Comparison of ENCODE assay signal across 9 cellular contexts in the genomic region with DNA sequence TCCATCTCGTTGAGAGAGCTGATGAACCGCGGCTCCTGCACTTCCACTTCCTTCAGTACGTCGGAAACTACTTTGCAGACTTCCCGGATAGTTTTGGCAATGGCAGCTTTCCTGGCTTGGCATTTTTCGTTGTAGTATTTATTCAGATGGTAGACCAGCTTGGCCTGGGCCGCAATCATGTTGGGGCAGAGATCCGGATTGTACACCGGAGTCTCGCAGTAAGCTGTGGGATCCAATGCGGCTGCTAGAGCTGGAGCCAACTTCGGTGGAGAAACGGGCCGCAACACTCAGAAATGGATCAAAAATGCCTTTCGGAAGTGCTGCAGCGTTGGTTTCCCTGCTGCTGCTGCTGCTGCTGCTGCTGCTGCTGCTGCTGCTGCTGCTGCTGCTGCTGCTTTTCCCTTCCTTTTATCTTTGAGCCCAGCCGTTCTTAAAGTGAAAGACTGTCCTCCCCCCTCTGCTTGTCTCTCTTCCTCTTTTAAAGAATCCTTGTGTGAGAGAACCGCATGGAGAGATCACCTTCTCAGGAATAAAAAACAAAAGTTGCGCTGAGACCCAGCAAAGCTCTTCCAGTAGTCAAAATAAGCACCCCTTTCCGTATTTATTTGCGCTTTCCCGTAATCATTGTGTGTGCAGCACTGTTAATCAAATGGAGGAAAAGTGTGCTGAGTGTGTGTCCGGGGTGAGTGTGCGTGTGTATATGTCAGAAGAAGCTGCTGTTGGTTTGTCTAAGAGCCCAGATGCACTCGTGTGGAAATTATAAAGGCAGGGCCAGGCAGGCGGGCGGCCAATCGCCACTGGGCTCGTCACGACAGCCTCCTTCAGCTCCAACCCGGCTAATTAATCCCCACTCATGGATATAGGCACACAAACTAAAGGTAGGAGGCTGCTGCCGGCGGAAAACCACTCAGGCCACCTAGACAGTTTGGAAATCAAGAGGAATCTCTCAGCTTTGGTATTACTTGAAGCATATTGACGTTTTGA. TPM values are rescaled to one million over a fixed set of nuclear protein-coding genes. Genes with fewer than 3 reads are reported as not detected.
DNase-seq lines count a peak whose midpoint lies in the region; ATAC-seq lines count a peak whose summit lies in the region.
"Had no signal": no experiment of that assay in that cellular context is flagged by ENCODE, and none has a peak within 500 bp of the region (broad histone marks: within the 10 kb centered on the region; RNA-seq: fewer than 3 reads in every experiment).

Gene MAB21L1, minus strand, starts transcription at position 730 of the 984 bp plus-strand sequence. Its CDS starts 551 bp downstream, at position 179.

- WGBS in iPS DF 6.9 (ENCODE audit: insufficient coverage, insufficient read length), result no CpG with 5 or more reads among the region's 35 CpGs

- H3K4me1 ChIP-seq in iPS DF 6.9 (ENCODE audit: control insufficient read depth, insufficient read depth, low read length), result no peaks in the 10 kb centered on the region

- H3K36me3 ChIP-seq in iPS DF 6.9 (ENCODE audit: control insufficient read depth, insufficient read depth, low read length), result no peaks in the 10 kb centered on the region

- H3K9me3 ChIP-seq in iPS DF 6.9 (ENCODE audit: control insufficient read depth, insufficient read depth, low read length), result no peaks in the 10 kb centered on the region

- peak within 1 kb of the TSS; percentile 34; the same call in 1 of the 2 replicates for H3K4me3 ChIP-seq in iPS DF 6.9 (ENCODE audit: low read length)

- H3K27me3 ChIP-seq in iPS DF 6.9 (ENCODE audit: control insufficient read depth, insufficient read depth, low read length), result peaks cover 53% of the 10 kb centered on the region

- intact Hi-C loops in sciatic nerve (cut with DNase I), result no loop called here

- no peak within 1 kb of the TSS for H3K27ac ChIP-seq in iPS DF 6.9 (ENCODE audit: low read length)
- H3K27ac ChIP-seq: KMS-11 had no signal

- DNase-seq in ELF-1 (ENCODE audit: low read depth, low spot score), result peak; percentile 58
- peak; percentile 75 to 85 (median 82) for DNase-seq in NCI-H1417 (lab: John Stamatoyannopoulos, UW)
- DNase-seq in amniotic stem cell (lab: John Stamatoyannopoulos, UW), result peak; percentile 85
- DNase-seq in iPS DF 6.9 (ENCODE audit: low read depth, low spot score), result no peak
- DNase-seq in sciatic nerve (ENCODE audit: low spot score), result no peak
- no peak for DNase-seq in glomerular visceral epithelial cell (ENCODE audit: extremely low spot score)

- ATAC-seq in sciatic nerve, result peak; percentile 84
- ATAC-seq in GM19351 (IDR thresholded peaks at IDR 0.05; ENCODE audit: unreplicated experiment), result no peak
- ATAC-seq in HG02642 (IDR thresholded peaks at IDR 0.05; ENCODE audit: poor library complexity, unreplicated experiment), result no peak

RNA-seq across cellular contexts. Expression of gene MAB21L1, which starts in this region (rescaled TPM):
- 1.5 TPM for total RNA-seq in sciatic nerve

Comparison
In these comparisons a context has a peak if more than half of its experiments do, and no peak if none do; other contexts are left out.
1. DNase-seq: peak in ELF-1 (single experiment), NCI-H1417 (3 of 3) and amniotic stem cell (single experiment); none in iPS DF 6.9 (single experiment), sciatic nerve (single experiment) and glomerular visceral epithelial cell (single experiment).